31 cellular contexts compared by ENCODE assay signal in the genomic region with DNA sequence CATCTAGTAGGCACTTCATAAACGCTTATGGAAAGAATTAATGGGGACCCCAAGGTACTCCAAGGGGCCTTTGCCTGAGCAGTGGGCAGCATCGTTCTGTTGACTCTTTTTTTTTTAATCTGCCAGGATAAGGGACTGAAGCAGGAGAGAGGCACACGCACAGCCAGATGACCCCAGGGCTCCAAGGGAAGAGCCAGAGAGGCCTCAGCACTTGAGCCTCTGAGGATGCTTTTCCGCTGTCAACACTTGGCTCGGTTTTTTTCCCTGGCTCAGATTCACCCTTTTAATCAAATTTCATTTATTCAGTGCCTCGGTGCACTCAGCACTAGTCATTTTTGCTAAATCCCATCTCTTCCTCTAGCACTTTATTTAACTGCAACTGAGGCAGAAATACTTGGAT.
"Had no signal": no experiment of that assay in that cellular context is flagged by ENCODE, and none has a peak within 500 bp of the region (broad histone marks: within the 10 kb centered on the region; RNA-seq: fewer than 3 reads in every experiment).

No MANE protein-coding gene starts in this region.

- ATAC-seq: activated CD4-positive, CD25-positive, alpha-beta regulatory T cell treated with anti-CD3 and anti-CD28 coated beads, Interleukin-2, amount 50 U/mL, for 24 hours; activated CD8-positive, alpha-beta T cell treated with anti-CD3 and anti-CD28 coated beads for 36 hours; activated T-cell treated with anti-CD3 and anti-CD28 coated beads, Interleukin-2, amount 50 U/mL, for 4 hours; activated T-helper 17 cell treated with anti-CD3 and anti-CD28 coated beads, Interleukin-2, amount 50 U/mL, for 72 hours; effector memory CD8-positive, alpha-beta T cell; foreskin keratinocyte; gastrocnemius medialis had no signal

- H3K4me1 Mint-ChIP-seq: activated B cell treated with CpG ODN at 0.5 μM for 24 hours had no signal

- H3K27me3 Mint-ChIP-seq: activated B cell treated with CpG ODN at 0.5 μM for 24 hours; activated CD8-positive, alpha-beta T cell treated with anti-CD3 and anti-CD28 coated beads for 36 hours; activated naive CD8-positive, alpha-beta T cell; activated T-helper 17 cell treated with anti-CD3 and anti-CD28 coated beads, Interleukin-2, amount 50 U/mL, for 72 hours had no signal

- H3K4me3 Mint-ChIP-seq: activated B cell treated with CpG ODN at 0.5 μM for 24 hours; activated CD8-positive, alpha-beta T cell treated with anti-CD3 and anti-CD28 coated beads for 36 hours; activated naive CD8-positive, alpha-beta T cell; activated T-cell treated with anti-CD3 and anti-CD28 coated beads, Interleukin-2, amount 50 U/mL, for 4 hours; activated T-helper 17 cell treated with anti-CD3 and anti-CD28 coated beads, Interleukin-2, amount 50 U/mL, for 72 hours; effector memory CD8-positive, alpha-beta T cell; T-helper 2 cell treated with Interferon-gamma antibody and Interleukin-4, amounts not matched to agents 5 μg/mL and 100 μg/mL, for 36 hours had no signal

- H3K36me3 Mint-ChIP-seq: activated naive CD8-positive, alpha-beta T cell had no signal

- H3K4me3 ChIP-seq: esophagus muscularis mucosa, gastrocnemius medialis, heart right ventricle, hepatocyte had no signal

- H3K27me3 ChIP-seq: brain microvascular endothelial cell, esophagus muscularis mucosa, foreskin keratinocyte, gastrocnemius medialis, hepatocyte had no signal

- H3K9me3 ChIP-seq: esophagus muscularis mucosa, gastrocnemius medialis, heart right ventricle had no signal

- H3K27ac Mint-ChIP-seq: activated B cell treated with CpG ODN at 0.5 μM for 24 hours; activated CD8-positive, alpha-beta T cell treated with anti-CD3 and anti-CD28 coated beads for 36 hours; activated naive CD8-positive, alpha-beta T cell; activated T-helper 17 cell treated with anti-CD3 and anti-CD28 coated beads, Interleukin-2, amount 50 U/mL, for 72 hours; effector memory CD8-positive, alpha-beta T cell; T-helper 2 cell treated with Interferon-gamma antibody and Interleukin-4, amounts not matched to agents 5 μg/mL and 100 μg/mL, for 36 hours had no signal

- H3K4me1 ChIP-seq: foreskin keratinocyte had no signal

- H3K36me3 ChIP-seq: brain microvascular endothelial cell, esophagus muscularis mucosa, gastrocnemius medialis, heart right ventricle, WERI-Rb-1 had no signal

- H3K27ac ChIP-seq: brain microvascular endothelial cell, esophagus muscularis mucosa, foreskin keratinocyte, gastrocnemius medialis, heart right ventricle, hepatocyte, WERI-Rb-1 had no signal

- DNase-seq: activated B cell treated with CpG ODN at 0.5 μM for 24 hours; activated CD4-positive, alpha-beta T cell treated with anti-CD3 and anti-CD28 coated beads for 48 hours; activated CD4-positive, alpha-beta T cell treated with anti-CD3 and anti-CD28 coated beads, Interleukin-2, amount 50 U/mL, for 1 hour; activated CD4-positive, alpha-beta T cell treated with anti-CD3 and anti-CD28 coated beads, Interleukin-2, amount 50 U/mL, for 48 hours; activated CD8-positive, alpha-beta memory T cell treated with anti-CD3 and anti-CD28 coated beads for 24 hours; activated CD8-positive, alpha-beta T cell treated with anti-CD3 and anti-CD28 coated beads for 36 hours; activated effector memory CD4-positive, alpha-beta T cell treated with Interleukin-2 at 50 U/mL for 16 hours; activated gamma-delta T cell treated with Interleukin-2 at 50 U/mL for 16 hours; activated naive CD4-positive, alpha-beta T cell treated with anti-CD3 and anti-CD28 coated beads, Interleukin-2, amount 50 U/mL, for 16 hours; activated naive CD4-positive, alpha-beta T cell treated with Interleukin-2 at 50 U/mL for 16 hours; activated T-cell treated with anti-CD3 and anti-CD28 coated beads, Interleukin-2, amount 50 U/mL, for 4 hours; amniotic stem cell; anterior cingulate cortex; brain microvascular endothelial cell; cortex of kidney; dermis blood vessel endothelial cell; effector CD4-positive, alpha-beta T cell; effector memory CD8-positive, alpha-beta T cell; erythroblast; foreskin keratinocyte; gastrocnemius medialis; glutamatergic neuron; heart right ventricle; T1000; WERI-Rb-1 had no signal
